34 cellular contexts compared by ENCODE assay signal in the genomic region with DNA sequence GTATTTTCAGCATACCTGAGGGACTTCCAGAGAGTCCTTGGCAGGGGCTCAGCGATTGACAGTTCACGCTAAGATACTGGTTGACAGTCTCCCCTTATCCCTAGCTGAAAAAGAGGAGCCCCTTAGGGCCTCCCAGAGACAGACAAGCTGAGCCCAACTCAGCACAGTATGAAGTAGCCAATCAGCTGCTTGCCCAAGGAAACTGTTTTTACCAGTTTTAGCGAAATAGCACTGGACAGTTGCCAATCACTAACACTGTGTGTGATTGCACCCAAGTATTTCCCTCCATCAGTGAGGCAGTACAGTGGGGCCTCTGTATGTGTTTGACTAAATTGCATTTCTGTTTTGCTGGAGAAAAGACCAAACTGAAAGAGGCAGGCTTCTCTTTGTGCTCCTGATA. TPM values are rescaled to one million over a fixed set of nuclear protein-coding genes. Genes with fewer than 3 reads are reported as not detected.
A peak's percentile ranks its signal among the peaks of the same experiment; 100 is the strongest.
DNase-seq lines count a peak whose midpoint lies in the region; ATAC-seq and TF ChIP-seq lines count a peak whose summit lies in the region.
"Had no signal": no experiment of that assay in that cellular context is flagged by ENCODE, and none has a peak within 500 bp of the region (broad histone marks: within the 10 kb centered on the region; RNA-seq: fewer than 3 reads in every experiment).

No MANE protein-coding gene starts in this region.

- peak; percentile 32 to 60 for ATAC-seq in right cardiac atrium
- no peak for ATAC-seq in GM21576 (IDR thresholded peaks at IDR 0.05; ENCODE audit: unreplicated experiment)
- ATAC-seq in activated CD4-positive, alpha-beta T cell treated with anti-CD3 and anti-CD28 coated beads for 36 hours = no peak
- ATAC-seq: activated T-cell treated with anti-CD3 and anti-CD28 coated beads, Interleukin-2, amount 50 U/mL, for 72 hours; foreskin keratinocyte; lower lobe of right lung; mucosa of descending colon; natural killer cell treated with Interleukin-12 subunit alpha and Interleukin-12 subunit beta and Interleukin-15 and Interleukin-18, amount 100 ng/mL, for 72 hours; stimulated activated naive CD8-positive, alpha-beta T cell treated with anti-CD3 and anti-CD28 coated beads, Interleukin-15, Interleukin-2, amounts not matched to agents 100 U/mL and 50 U/mL, for 24 hours had no signal

- no peak overlapping the region for H3K4me3 Mint-ChIP-seq in nephron progenitor cell
- H3K4me3 Mint-ChIP-seq in activated CD4-positive, alpha-beta T cell treated with anti-CD3 and anti-CD28 coated beads for 36 hours = no peak overlapping the region
- H3K4me3 Mint-ChIP-seq: activated B cell treated with CpG ODN at 0.5 μM for 24 hours; activated naive CD8-positive, alpha-beta T cell treated with anti-CD3 and anti-CD28 coated beads for 36 hours; activated T-cell treated with anti-CD3 and anti-CD28 coated beads, Interleukin-2, amount 50 U/mL, for 72 hours; B cell; CD8-positive, alpha-beta memory T cell; dendritic cell treated with granulocyte-macrophage colony-stimulating factor and Interleukin-4, amounts not matched to agents 40 ng/mL and 50 ng/mL, for 4 days; H9; natural killer cell treated with Interleukin-12 subunit alpha and Interleukin-12 subunit beta and Interleukin-15 and Interleukin-18, amount 100 ng/mL, for 72 hours; T-helper 1 cell treated with Interleukin-12 subunit alpha and Interleukin-12 subunit beta and Interleukin-4 antibody, amounts not matched to agents 30 μg/mL and 1 μg/mL, for 36 hours had no signal

- DNase-seq in right cardiac atrium (no peak), right atrium auricular region (ENCODE audit: low spot score) (no peak), dorsolateral prefrontal cortex (no peak), nephron progenitor cell (no peak), AML-193 (lab: John Stamatoyannopoulos, UW) (no peak)
- no peak for DNase-seq in stimulated activated CD4-positive, alpha-beta T cell treated with anti-CD3 and anti-CD28 coated beads, Interleukin-12 subunit alpha, Interleukin-12 subunit beta, amount 100 ng/mL, for 4 hours
- DNase-seq in activated CD4-positive, alpha-beta T cell treated with anti-CD3 and anti-CD28 coated beads for 36 hours = no peak
- DNase-seq: activated B cell treated with CpG ODN at 0.5 μM for 24 hours; activated CD4-positive, alpha-beta T cell treated with anti-CD3 and anti-CD28 coated beads, Interleukin-2, amount 50 U/mL, for 1 hour; activated naive CD8-positive, alpha-beta T cell treated with anti-CD3 and anti-CD28 coated beads for 36 hours; activated T-cell treated with anti-CD3 and anti-CD28 coated beads, Interleukin-2, amount 50 U/mL, for 72 hours; CD8-positive, alpha-beta memory T cell; DMS 273 treated with DMSO at 0.1 percent for 48 hours; EL; esophagus squamous epithelium; foreskin keratinocyte; H9; KBM-7; kidney glomerular epithelial cell; lower lobe of right lung; MM.1S; mucosa of descending colon; NCI-H1417; NCI-H2029; NCI-H510A treated with DMSO at 0.1 percent for 48 hours; SK-N-SH; stimulated activated naive CD8-positive, alpha-beta T cell treated with anti-CD3 and anti-CD28 coated beads, Interleukin-15, Interleukin-2, amounts not matched to agents 100 U/mL and 50 U/mL, for 24 hours had no signal

- H3K4me3 ChIP-seq in right cardiac atrium (ENCODE audit: low read length) (no peak overlapping the region), right atrium auricular region (no peak overlapping the region), dorsolateral prefrontal cortex (peak overlapping the region in 16 of 59 donors; percentile 1 to 44 (median 11))
- H3K4me3 ChIP-seq: ascending aorta, esophagus squamous epithelium, lower lobe of right lung, mucosa of descending colon, skin epidermis had no signal

- H3K36me3 Mint-ChIP-seq in nephron progenitor cell (ENCODE audit: low read depth) = peaks cover 62% of the 10 kb centered on the region
- H3K36me3 Mint-ChIP-seq in activated CD4-positive, alpha-beta T cell treated with anti-CD3 and anti-CD28 coated beads for 36 hours (ENCODE audit: low read depth) = peaks cover 64% of the 10 kb centered on the region

- H3K4me1 ChIP-seq in right cardiac atrium (ENCODE audit: control insufficient read depth, insufficient read depth, low read length) (peaks cover 4% of the 10 kb centered on the region), right atrium auricular region (peaks cover 0 to under 1% of the 10 kb centered on the region in 2 donors)
- H3K4me1 ChIP-seq: ascending aorta, esophagus squamous epithelium, foreskin keratinocyte, lower lobe of right lung had no signal

- no peaks in the 10 kb centered on the region for H3K27me3 Mint-ChIP-seq in nephron progenitor cell (ENCODE audit: low read depth, poor library complexity)
- H3K27me3 Mint-ChIP-seq in activated CD4-positive, alpha-beta T cell treated with anti-CD3 and anti-CD28 coated beads for 36 hours = no peaks in the 10 kb centered on the region
- H3K27me3 Mint-ChIP-seq: activated B cell treated with CpG ODN at 0.5 μM for 24 hours; activated naive CD8-positive, alpha-beta T cell treated with anti-CD3 and anti-CD28 coated beads for 36 hours; B cell; CD8-positive, alpha-beta memory T cell; dendritic cell treated with granulocyte-macrophage colony-stimulating factor and Interleukin-4, amounts not matched to agents 40 ng/mL and 50 ng/mL, for 4 days; natural killer cell treated with Interleukin-12 subunit alpha and Interleukin-12 subunit beta and Interleukin-15 and Interleukin-18, amount 100 ng/mL, for 72 hours had no signal

- peaks cover 51% of the 10 kb centered on the region for H3K36me3 ChIP-seq in right atrium auricular region

- CTCF ChIA-PET in activated CD4-positive, alpha-beta T cell treated with anti-CD3 and anti-CD28 coated beads for 36 hours (lab: Charles Lee) = interaction anchor here (0.6 to 1.4 kb wide), 3 partner anchors 22 to 38 kb away, joined by 3 to 4 read pairs (median 3); no protein-coding TSS in a partner anchor

- H3K9me3 Mint-ChIP-seq in nephron progenitor cell = no peaks in the 10 kb centered on the region
- H3K9me3 Mint-ChIP-seq in activated CD4-positive, alpha-beta T cell treated with anti-CD3 and anti-CD28 coated beads for 36 hours (ENCODE audit: low read depth) = no peaks in the 10 kb centered on the region
- H3K9me3 Mint-ChIP-seq: activated B cell treated with CpG ODN at 0.5 μM for 24 hours; activated naive CD8-positive, alpha-beta T cell treated with anti-CD3 and anti-CD28 coated beads for 36 hours; activated T-cell treated with anti-CD3 and anti-CD28 coated beads, Interleukin-2, amount 50 U/mL, for 72 hours; CD8-positive, alpha-beta memory T cell; dendritic cell treated with granulocyte-macrophage colony-stimulating factor and Interleukin-4, amounts not matched to agents 40 ng/mL and 50 ng/mL, for 4 days; H9; natural killer cell treated with Interleukin-12 subunit alpha and Interleukin-12 subunit beta and Interleukin-15 and Interleukin-18, amount 100 ng/mL, for 72 hours; T-helper 1 cell treated with Interleukin-12 subunit alpha and Interleukin-12 subunit beta and Interleukin-4 antibody, amounts not matched to agents 30 μg/mL and 1 μg/mL, for 36 hours had no signal

- peak overlapping the region; percentile 34 for H3K27ac Mint-ChIP-seq in nephron progenitor cell
- H3K27ac Mint-ChIP-seq in activated CD4-positive, alpha-beta T cell treated with anti-CD3 and anti-CD28 coated beads for 36 hours = no peak overlapping the region
- H3K27ac Mint-ChIP-seq: activated B cell treated with CpG ODN at 0.5 μM for 24 hours; activated T-cell treated with anti-CD3 and anti-CD28 coated beads, Interleukin-2, amount 50 U/mL, for 72 hours; B cell; H9; natural killer cell treated with Interleukin-12 subunit alpha and Interleukin-12 subunit beta and Interleukin-15 and Interleukin-18, amount 100 ng/mL, for 72 hours had no signal

- TF ChIP-seq CTCF in right atrium auricular region (IDR thresholded peaks at IDR 0.05) (no peak), dorsolateral prefrontal cortex (IDR thresholded peaks at IDR 0.05 in 54 of 56, conservative IDR thresholded peaks at IDR 0.05 in 2 of 56; ENCODE audit: low read depth in 1 of 56, partially characterized antibody in 56 of 56) (no peak), nephron progenitor cell (IDR thresholded peaks at IDR 0.05) (no peak)

- POLR2A ChIA-PET in activated CD4-positive, alpha-beta T cell treated with anti-CD3 and anti-CD28 coated beads for 36 hours (lab: Charles Lee) = no interaction called here

- no peak overlapping the region for H3K27ac ChIP-seq in right cardiac atrium (ENCODE audit: low read length)
- H3K27ac ChIP-seq in right atrium auricular region = no peak overlapping the region
- H3K27ac ChIP-seq in dorsolateral prefrontal cortex = peak overlapping the region in 46 of 59 donors; percentile 38 to 91 (median 79)
- H3K27ac ChIP-seq: ascending aorta, esophagus squamous epithelium, foreskin keratinocyte, lower lobe of right lung, skin epidermis had no signal

- no peaks in the 10 kb centered on the region for H3K9me3 ChIP-seq in right cardiac atrium (ENCODE audit: control insufficient read depth, low read length)
- H3K9me3 ChIP-seq in right atrium auricular region = no peaks in the 10 kb centered on the region
- H3K9me3 ChIP-seq: ascending aorta, esophagus squamous epithelium, lower lobe of right lung, mucosa of descending colon, SK-N-SH had no signal

- intact Hi-C loops in right cardiac atrium (cut with DNase I) (no loop called here), dorsolateral prefrontal cortex (cut with DNase I) (no loop called here)
- intact Hi-C loops in activated CD4-positive, alpha-beta T cell treated with anti-CD3 and anti-CD28 coated beads for 36 hours (cut with DNase I, micrococcal nuclease) = loop anchor here in 1 of 2 experiments (10.0 kb wide), 1 partner anchor 64 kb away; the partner anchor contains the start of gene KPNA6

- WGBS in right cardiac atrium = 66% methylated on average over 3 of the region's 3 CpGs

- H3K27me3 ChIP-seq in right cardiac atrium (ENCODE audit: control insufficient read depth, insufficient read depth) (no peaks in the 10 kb centered on the region), right atrium auricular region (no peaks in the 10 kb centered on the region), dorsolateral prefrontal cortex (no peaks in the 10 kb centered on the region)
- H3K27me3 ChIP-seq: ascending aorta, esophagus squamous epithelium, foreskin keratinocyte had no signal

- no peaks in the 10 kb centered on the region for H3K4me1 Mint-ChIP-seq in nephron progenitor cell
- peaks cover 2% of the 10 kb centered on the region for H3K4me1 Mint-ChIP-seq in activated CD4-positive, alpha-beta T cell treated with anti-CD3 and anti-CD28 coated beads for 36 hours
- H3K4me1 Mint-ChIP-seq: activated B cell treated with CpG ODN at 0.5 μM for 24 hours, B cell, H9 had no signal

RNA-seq across cellular contexts. Expression of gene KHDRBS1, which starts 27.0 kb away (rescaled TPM):
- 10 to 100 TPM; 65.4 to 70.0 (median 69.0) TPM for total RNA-seq in right cardiac atrium
- 48.6 TPM for polyA plus RNA-seq in right cardiac atrium
- total RNA-seq in right atrium auricular region = 10 to 100 TPM; 44.5 to 47.2 TPM
- 100 to 1,000 TPM in 1 of 120 experiments, 10 to 100 TPM in 119; 50.0 to 101 (median 75.5) TPM for total RNA-seq in dorsolateral prefrontal cortex
- total RNA-seq in activated CD4-positive, alpha-beta T cell treated with anti-CD3 and anti-CD28 coated beads for 36 hours = 100 to 1,000 TPM; 198 to 206 TPM

RNA-seq across cellular contexts. Expression of gene TMEM39B, which starts 32.0 kb away (rescaled TPM):
- total RNA-seq in right cardiac atrium (10 to 100 TPM in 1 of 4 donors, 1 to 10 TPM in 3; 8.0 to 11.1 (median 8.6) TPM), right atrium auricular region (1 to 10 TPM; 3.2 to 5.0 TPM), dorsolateral prefrontal cortex (10 to 100 TPM; 14.3 to 30.7 (median 20.7) TPM)
- 6.2 TPM for polyA plus RNA-seq in right cardiac atrium
- total RNA-seq in activated CD4-positive, alpha-beta T cell treated with anti-CD3 and anti-CD28 coated beads for 36 hours = 10 to 100 TPM; 25.2 to 29.8 TPM

Comparison
In these comparisons a context has a peak if more than half of its experiments do, and no peak if none do; other contexts are left out.
1. ATAC-seq: peak in right cardiac atrium (2 of 2); none in GM21576 (single experiment) and activated CD4-positive, alpha-beta T cell treated with anti-CD3 and anti-CD28 coated beads for 36 hours (single experiment).
2. H3K27ac ChIP-seq: peak in dorsolateral prefrontal cortex (46 of 59); none in right cardiac atrium (single experiment) and right atrium auricular region (0 of 2).